8 cellular contexts compared by ENCODE assay signal in the genomic region with DNA sequence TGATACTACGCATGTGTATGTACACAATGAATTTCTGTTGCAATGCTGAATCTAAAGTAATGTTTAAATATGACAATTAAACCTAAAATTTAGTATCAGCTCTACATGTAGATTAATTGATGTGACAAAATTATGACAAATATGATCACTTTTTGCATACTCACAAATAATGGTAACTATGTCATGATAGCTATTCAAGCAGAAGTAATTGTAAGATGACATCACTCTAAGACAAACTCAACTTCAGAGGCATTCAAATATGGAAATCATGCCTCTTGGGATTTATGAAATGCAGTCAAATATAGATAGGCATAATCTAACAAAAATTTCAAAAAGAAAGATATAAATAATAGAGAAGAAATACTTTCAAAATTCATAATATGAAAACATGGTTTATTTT.
"Had no signal": no experiment of that assay in that cellular context is flagged by ENCODE, and none has a peak within 500 bp of the region (broad histone marks: within the 10 kb centered on the region; RNA-seq: fewer than 3 reads in every experiment).

No MANE protein-coding gene starts in this region.

- H3K4me3 ChIP-seq: GM12878 had no signal

- ATAC-seq: GM12878 had no signal

- FAIRE-seq: G401.6, GM12878, GM12891, GM12892, GM18507, GM19239 had no signal

- DNase-seq: GDM1, GF-D8 had no signal
